10 cellular contexts compared by ENCODE assay signal in the genomic region with DNA sequence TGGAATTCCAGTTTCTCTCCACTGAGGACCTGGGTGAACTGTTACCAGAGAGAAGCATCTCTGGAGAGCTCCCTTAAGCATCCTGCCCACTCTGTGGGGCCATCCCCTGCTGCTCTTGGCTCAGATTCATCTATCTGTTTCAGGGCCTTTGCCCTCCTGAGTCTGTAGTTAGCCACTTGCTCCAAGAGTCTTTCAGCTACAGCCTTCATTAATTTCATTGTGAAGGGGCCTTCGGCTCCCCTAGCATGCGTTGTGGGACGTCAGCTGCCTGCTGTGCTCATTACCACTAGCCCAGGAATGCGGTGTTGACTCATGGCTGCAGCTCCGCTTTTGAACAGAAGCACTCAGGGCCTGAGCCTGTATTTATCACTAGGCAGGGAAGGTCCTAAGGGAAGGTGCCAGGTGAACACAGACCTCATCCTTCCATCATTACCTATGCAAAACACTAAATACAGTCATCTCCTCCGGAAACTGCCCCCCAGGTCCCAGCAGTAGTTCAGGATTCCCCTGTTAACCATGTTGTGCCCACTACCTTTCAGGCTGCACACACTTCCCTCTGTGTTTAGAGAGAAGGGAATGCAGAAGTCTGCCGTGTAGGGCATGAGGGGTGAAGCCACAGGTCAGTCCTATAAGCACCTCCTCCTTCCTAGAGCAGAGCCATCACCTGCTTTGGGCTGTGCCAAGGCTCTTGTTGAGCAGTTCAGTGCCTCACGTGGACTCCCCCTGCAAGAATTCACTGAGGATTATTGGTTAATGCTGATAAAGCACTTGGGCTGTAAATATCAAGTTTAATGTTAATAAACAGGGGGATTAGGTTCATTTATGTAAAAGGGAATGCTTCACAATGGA.
A peak's percentile ranks its signal among the peaks of the same experiment; 100 is the strongest.
DNase-seq lines count a peak whose midpoint lies in the region; ATAC-seq and TF ChIP-seq lines count a peak whose summit lies in the region.
"Had no signal": no experiment of that assay in that cellular context is flagged by ENCODE, and none has a peak within 500 bp of the region (broad histone marks: within the 10 kb centered on the region; RNA-seq: fewer than 3 reads in every experiment).

No MANE protein-coding gene starts in this region.

- CTCF ChIA-PET in HEK293T (lab: Yijun Ruan, JAX): interaction anchor here (1.6 kb wide), 1 partner anchor 187 kb away, joined by 3 read pairs; no protein-coding TSS in a partner anchor

- DNase-seq in HEK293T (ENCODE audit: extremely low spot score) (peak; percentile 33), right atrium auricular region (ENCODE audit: low spot score) (no peak), NCI-H1694 (lab: John Stamatoyannopoulos, UW) (no peak), LoVo (ENCODE audit: low spot score) (no peak)
- no peak for DNase-seq in stimulated activated effector memory CD8-positive, alpha-beta T cell treated with anti-CD3 and anti-CD28 coated beads, Interleukin-12 subunit alpha, Interleukin-12 subunit beta, amount 100 ng/mL, for 72 hours (ENCODE audit: low spot score in 2 of 2)
- DNase-seq: midbrain had no signal

- H3K9me3 Mint-ChIP-seq in stimulated activated effector memory CD8-positive, alpha-beta T cell treated with anti-CD3 and anti-CD28 coated beads, Interleukin-12 subunit alpha, Interleukin-12 subunit beta, amount 100 ng/mL, for 72 hours: no peaks in the 10 kb centered on the region
- H3K9me3 Mint-ChIP-seq: activated naive CD4-positive, alpha-beta T cell treated with anti-CD3 and anti-CD28 coated beads, Interleukin-2, amount 50 U/mL, for 24 hours had no signal

- peaks cover 35% of the 10 kb centered on the region for H3F3A ChIP-seq in SU-DHL-6 (ENCODE audit: insufficient read depth)

- H3K9ac ChIP-seq in SU-DHL-6 (ENCODE audit: low read length) (no peak overlapping the region), skeletal muscle satellite cell (ENCODE audit: low read depth, low read length) (no peak overlapping the region)

- no peak for TF ChIP-seq CTCF in SU-DHL-6 (IDR thresholded peaks at IDR 0.05; ENCODE audit: insufficient read depth, low read length, poor library complexity, severe bottlenecking)
- no peak for TF ChIP-seq CTCF in right atrium auricular region (IDR thresholded peaks at IDR 0.05)

- H3K4me2 ChIP-seq in SU-DHL-6 (ENCODE audit: low read depth, low read length, poor library complexity, severe bottlenecking) (peak overlapping the region; percentile 73), skeletal muscle satellite cell (ENCODE audit: low read length) (peak overlapping the region; percentile 23)

- no peaks in the 10 kb centered on the region for H3K36me3 Mint-ChIP-seq in stimulated activated effector memory CD8-positive, alpha-beta T cell treated with anti-CD3 and anti-CD28 coated beads, Interleukin-12 subunit alpha, Interleukin-12 subunit beta, amount 100 ng/mL, for 72 hours
- H3K36me3 Mint-ChIP-seq: activated naive CD4-positive, alpha-beta T cell treated with anti-CD3 and anti-CD28 coated beads, Interleukin-2, amount 50 U/mL, for 24 hours had no signal

- no peak overlapping the region for H2AFZ ChIP-seq in SU-DHL-6 (ENCODE audit: low read depth, low read length, severe bottlenecking)

- H3K9me3 ChIP-seq in SU-DHL-6 (ENCODE audit: insufficient read depth, low read length): no peaks in the 10 kb centered on the region
- H3K9me3 ChIP-seq in right atrium auricular region: no peaks in the 10 kb centered on the region
- no peaks in the 10 kb centered on the region for H3K9me3 ChIP-seq in skeletal muscle satellite cell (replicated peaks; ENCODE audit: low read length)

- POLR2A ChIA-PET in HEK293T (lab: Yijun Ruan, JAX): no interaction called here

- H3K4me1 Mint-ChIP-seq in stimulated activated effector memory CD8-positive, alpha-beta T cell treated with anti-CD3 and anti-CD28 coated beads, Interleukin-12 subunit alpha, Interleukin-12 subunit beta, amount 100 ng/mL, for 72 hours: no peaks in the 10 kb centered on the region
- H3K4me1 Mint-ChIP-seq: activated naive CD4-positive, alpha-beta T cell treated with anti-CD3 and anti-CD28 coated beads, Interleukin-2, amount 50 U/mL, for 24 hours had no signal

- H3K4me3 ChIP-seq in SU-DHL-6 (ENCODE audit: insufficient read depth, low read length, poor library complexity, severe bottlenecking): no peak overlapping the region
- no peak overlapping the region for H3K4me3 ChIP-seq in right atrium auricular region
- H3K4me3 ChIP-seq in skeletal muscle satellite cell (ENCODE audit: low read length): no peak overlapping the region

- no peak overlapping the region for H3K27ac Mint-ChIP-seq in stimulated activated effector memory CD8-positive, alpha-beta T cell treated with anti-CD3 and anti-CD28 coated beads, Interleukin-12 subunit alpha, Interleukin-12 subunit beta, amount 100 ng/mL, for 72 hours
- H3K27ac Mint-ChIP-seq: activated naive CD4-positive, alpha-beta T cell treated with anti-CD3 and anti-CD28 coated beads, Interleukin-2, amount 50 U/mL, for 24 hours had no signal

- H3K4me3 Mint-ChIP-seq in stimulated activated effector memory CD8-positive, alpha-beta T cell treated with anti-CD3 and anti-CD28 coated beads, Interleukin-12 subunit alpha, Interleukin-12 subunit beta, amount 100 ng/mL, for 72 hours: no peak overlapping the region
- H3K4me3 Mint-ChIP-seq: activated naive CD4-positive, alpha-beta T cell treated with anti-CD3 and anti-CD28 coated beads, Interleukin-2, amount 50 U/mL, for 24 hours had no signal

- peaks cover 3 to 72% of the 10 kb centered on the region in 2 donors for H3K4me1 ChIP-seq in right atrium auricular region
- H3K4me1 ChIP-seq in skeletal muscle satellite cell (ENCODE audit: control insufficient read depth, insufficient read depth, low read length): peaks cover 22% of the 10 kb centered on the region

- H3K27ac ChIP-seq in SU-DHL-6 (ENCODE audit: low read depth, low read length) (no peak overlapping the region), right atrium auricular region (peak overlapping the region; percentile 74 to 83)

- no peak for ATAC-seq in GM19397 (IDR thresholded peaks at IDR 0.05; ENCODE audit: unreplicated experiment)
- ATAC-seq in stimulated activated effector memory CD8-positive, alpha-beta T cell treated with anti-CD3 and anti-CD28 coated beads, Interleukin-12 subunit alpha, Interleukin-12 subunit beta, amount 100 ng/mL, for 72 hours: no peak

- H3K9me2 ChIP-seq in SU-DHL-6 (replicated peaks; ENCODE audit: insufficient read depth, low read length): no peaks in the 10 kb centered on the region

- no peaks in the 10 kb centered on the region for H3K36me3 ChIP-seq in SU-DHL-6 (ENCODE audit: low read length)
- peaks cover 4% of the 10 kb centered on the region for H3K36me3 ChIP-seq in right atrium auricular region
- H3K36me3 ChIP-seq in skeletal muscle satellite cell (ENCODE audit: insufficient read depth, low read length): no peaks in the 10 kb centered on the region

- H3K79me2 ChIP-seq in SU-DHL-6 (ENCODE audit: insufficient read depth, low read length): no peaks in the 10 kb centered on the region

- H4K20me1 ChIP-seq in SU-DHL-6 (ENCODE audit: low read depth, low read length): no peaks in the 10 kb centered on the region

- H3K27me3 ChIP-seq in SU-DHL-6 (ENCODE audit: low read length) (no peaks in the 10 kb centered on the region), right atrium auricular region (no peaks in the 10 kb centered on the region), skeletal muscle satellite cell (ENCODE audit: control insufficient read depth, insufficient read depth, low read length) (peaks cover 17% of the 10 kb centered on the region)

TF ChIP-seq in HEK293T, 16 proteins besides CTCF, POLR2A, EP300 and RAD21:
- TF ChIP-seq TARDBP (IDR thresholded peaks at IDR 0.05) (no peak), FOXK2 (IDR thresholded peaks at IDR 0.05) (no peak), SUZ12 (IDR thresholded peaks at IDR 0.05) (no peak)
TF ChIP-seq in HEK293T: peak in this region for 0.
